In genomic region chr22:30806391-30806861, GRCh38 we compare ENCODE assay signal across 9 cellular contexts.
DNase-seq lines count a peak whose midpoint lies in the region; ATAC-seq lines count a peak whose summit lies in the region.
"Had no signal": no experiment of that assay in that cellular context is flagged by ENCODE, and none has a peak within 500 bp of the region (broad histone marks: within the 10 kb centered on the region; RNA-seq: fewer than 3 reads in every experiment).

No MANE protein-coding gene starts in this region.

- no peaks in the 10 kb centered on the region for H3K36me3 Mint-ChIP-seq in activated T-helper 17 cell treated with anti-CD3 and anti-CD28 coated beads, Interleukin-2, amount 50 U/mL, for 72 hours (ENCODE audit: low read depth)

- H3K4me2 ChIP-seq in GM23248 (ENCODE audit: unreplicated experiment): no peak overlapping the region

- H3K4me1 ChIP-seq in GM23248 (ENCODE audit: insufficient read depth): peaks cover 9% of the 10 kb centered on the region

- no peaks in the 10 kb centered on the region for H3K9me2 ChIP-seq in GM23248 (ENCODE audit: insufficient read depth)

- no peaks in the 10 kb centered on the region for H3K79me2 ChIP-seq in GM23248 (ENCODE audit: insufficient read depth)

- H3K4me3 ChIP-seq in GM23248: no peak overlapping the region

- ATAC-seq in activated T-helper 17 cell treated with anti-CD3 and anti-CD28 coated beads, Interleukin-2, amount 50 U/mL, for 72 hours (replicated peaks): peak; percentile 43
- no peak for ATAC-seq in GM21619 (IDR thresholded peaks at IDR 0.05; ENCODE audit: unreplicated experiment)

- no peak overlapping the region for H2AFZ ChIP-seq in GM23248

- no peaks in the 10 kb centered on the region for H4K20me1 ChIP-seq in GM23248 (ENCODE audit: insufficient read depth)

- no peaks in the 10 kb centered on the region for H3K9me3 Mint-ChIP-seq in activated T-helper 17 cell treated with anti-CD3 and anti-CD28 coated beads, Interleukin-2, amount 50 U/mL, for 72 hours

- no peak overlapping the region for H3K4me3 Mint-ChIP-seq in activated T-helper 17 cell treated with anti-CD3 and anti-CD28 coated beads, Interleukin-2, amount 50 U/mL, for 72 hours

- no peaks in the 10 kb centered on the region for H3K4me1 Mint-ChIP-seq in activated T-helper 17 cell treated with anti-CD3 and anti-CD28 coated beads, Interleukin-2, amount 50 U/mL, for 72 hours

- H3F3A ChIP-seq in GM23248 (ENCODE audit: insufficient read depth): no peaks in the 10 kb centered on the region

- H3K27me3 ChIP-seq in GM23248 (replicated peaks; ENCODE audit: insufficient read depth): peaks cover 4% of the 10 kb centered on the region; the same call in 1 of the 2 replicates

- H3K9ac ChIP-seq in GM23248: no peak overlapping the region

- DNase-seq in GM23248 (peak; percentile 51), M059J (ENCODE audit: low read depth) (peak; percentile 90), kidney tubule cell (ENCODE audit: low spot score) (peak; percentile 78)
- DNase-seq in stimulated activated naive CD4-positive, alpha-beta T cell (lab: John Stamatoyannopoulos, UW): no peak
- no peak for DNase-seq in activated CD4-positive, CD25-positive, alpha-beta regulatory T cell treated with anti-CD3 and anti-CD28 coated beads, Interleukin-2, amount 50 U/mL, for 72 hours
- DNase-seq: cerebellar nuclear complex, NCI-H774 had no signal

- H3K9me3 ChIP-seq in GM23248 (ENCODE audit: low read depth): no peaks in the 10 kb centered on the region

- in situ Hi-C loops in GM23248 (cut with MboI): no loop called here

- no peaks in the 10 kb centered on the region for H3K36me3 ChIP-seq in GM23248 (ENCODE audit: low read depth)

- WGBS in GM23248 (ENCODE audit: low coverage in 1 of 2, low lambda C conversion rate in 2 of 2, missing lambda C conversion rate in 2 of 2), 2 experiments: 70% methylated on average over 3 of the region's 3 CpGs

- H3K27ac ChIP-seq in GM23248: no peak overlapping the region

- no peak overlapping the region for H3K27ac Mint-ChIP-seq in activated T-helper 17 cell treated with anti-CD3 and anti-CD28 coated beads, Interleukin-2, amount 50 U/mL, for 72 hours

- H3K27me3 Mint-ChIP-seq in activated T-helper 17 cell treated with anti-CD3 and anti-CD28 coated beads, Interleukin-2, amount 50 U/mL, for 72 hours: peaks cover 13% of the 10 kb centered on the region

Comparison
In these comparisons a context has a peak if more than half of its experiments do, and no peak if none do; other contexts are left out.
1. DNase-seq: peak in GM23248 (single experiment), M059J (single experiment) and kidney tubule cell (single experiment); none in stimulated activated naive CD4-positive, alpha-beta T cell (0 of 6) and activated CD4-positive, CD25-positive, alpha-beta regulatory T cell treated with anti-CD3 and anti-CD28 coated beads, Interleukin-2, amount 50 U/mL, for 72 hours (single experiment).